Comparison of ENCODE assay signal across 10 cellular contexts in genomic region chr12:4116251-4117111, GRCh38.
DNase-seq lines count a peak whose midpoint lies in the region; ATAC-seq and TF ChIP-seq lines count a peak whose summit lies in the region.
"Had no signal": no experiment of that assay in that cellular context is flagged by ENCODE, and none has a peak within 500 bp of the region (broad histone marks: within the 10 kb centered on the region; RNA-seq: fewer than 3 reads in every experiment).

No MANE protein-coding gene starts in this region.

- H3K9ac ChIP-seq in skeletal muscle satellite cell (ENCODE audit: low read depth, low read length) = no peak overlapping the region

- H3K27me3 ChIP-seq in RWPE2 (ENCODE audit: insufficient read depth, poor library complexity, severe bottlenecking) (no peaks in the 10 kb centered on the region), skeletal muscle satellite cell (ENCODE audit: control insufficient read depth, insufficient read depth, low read length) (no peaks in the 10 kb centered on the region)

- H3K36me3 ChIP-seq in RWPE2 (ENCODE audit: low read depth) (no peaks in the 10 kb centered on the region), skeletal muscle satellite cell (ENCODE audit: insufficient read depth, low read length) (no peaks in the 10 kb centered on the region)

- H3K36me3 Mint-ChIP-seq in activated CD4-positive, alpha-beta T cell treated with anti-CD3 and anti-CD28 coated beads, Interleukin-2, amount 10 ng/mL, durations not matched to agents 7 days and 5 days (ENCODE audit: low read depth) = peaks cover 3% of the 10 kb centered on the region

- H3K9me3 Mint-ChIP-seq in activated CD4-positive, alpha-beta T cell treated with anti-CD3 and anti-CD28 coated beads, Interleukin-2, amount 10 ng/mL, durations not matched to agents 7 days and 5 days = no peaks in the 10 kb centered on the region
- H3K9me3 Mint-ChIP-seq: activated naive CD4-positive, alpha-beta T cell treated with anti-CD3 and anti-CD28 coated beads, Interleukin-2, amount 50 U/mL, for 24 hours had no signal

- POLR2A ChIA-PET in activated CD4-positive, alpha-beta T cell treated with anti-CD3 and anti-CD28 coated beads, Interleukin-2, amount 10 ng/mL, durations not matched to agents 7 days and 5 days (lab: Charles Lee) = no interaction called here

- H3K4me1 ChIP-seq in RWPE2 (ENCODE audit: insufficient read depth, poor library complexity, severe bottlenecking) (peaks cover 55% of the 10 kb centered on the region), skeletal muscle satellite cell (ENCODE audit: control insufficient read depth, insufficient read depth, low read length) (peaks cover 28% of the 10 kb centered on the region)

- H3K27me3 Mint-ChIP-seq in activated CD4-positive, alpha-beta T cell treated with anti-CD3 and anti-CD28 coated beads, Interleukin-2, amount 10 ng/mL, durations not matched to agents 7 days and 5 days = peaks cover 3% of the 10 kb centered on the region
- H3K27me3 Mint-ChIP-seq: activated naive CD4-positive, alpha-beta T cell treated with anti-CD3 and anti-CD28 coated beads, Interleukin-2, amount 50 U/mL, for 24 hours had no signal

- peak overlapping the region; percentile 98 for H3K27ac ChIP-seq in RWPE2 (ENCODE audit: poor library complexity, severe bottlenecking)
- H3K27ac ChIP-seq: SK-N-MC had no signal

- no peak overlapping the region for H3K4me3 ChIP-seq in RWPE2 (ENCODE audit: severe bottlenecking)
- no peak overlapping the region for H3K4me3 ChIP-seq in fibroblast of villous mesenchyme (ENCODE audit: low read depth, low read length)
- no peak overlapping the region for H3K4me3 ChIP-seq in skeletal muscle satellite cell (ENCODE audit: low read length)
- H3K4me3 ChIP-seq: SK-N-MC had no signal

- peak overlapping the region; percentile 25 for H3K4me2 ChIP-seq in skeletal muscle satellite cell (ENCODE audit: low read length)

- H3K4me1 Mint-ChIP-seq in activated CD4-positive, alpha-beta T cell treated with anti-CD3 and anti-CD28 coated beads, Interleukin-2, amount 10 ng/mL, durations not matched to agents 7 days and 5 days = peaks cover 79% of the 10 kb centered on the region

- DNase-seq in activated CD4-positive, alpha-beta T cell treated with anti-CD3 and anti-CD28 coated beads, Interleukin-2, amount 10 ng/mL, durations not matched to agents 7 days and 5 days = no peak
- DNase-seq in activated CD4-positive, alpha-beta T cell treated with anti-CD3 and anti-CD28 coated beads, Interleukin-2, amount 50 U/mL, for 1 hour = no peak
- DNase-seq in RWPE2 (ENCODE audit: low spot score) = peak; percentile 93
- DNase-seq in fibroblast of villous mesenchyme (ENCODE audit: low read depth) = peak; percentile 73
- no peak for DNase-seq in COR-L47 (lab: John Stamatoyannopoulos, UW)

- CTCF ChIA-PET in activated CD4-positive, alpha-beta T cell treated with anti-CD3 and anti-CD28 coated beads, Interleukin-2, amount 10 ng/mL, durations not matched to agents 7 days and 5 days (lab: Charles Lee) = interaction anchor here (1.0 to 2.7 kb wide), 7 partner anchors 9 to 161 kb away, joined by 3 to 22 read pairs (median 5); no protein-coding TSS in a partner anchor

- H3K9me3 ChIP-seq in RWPE2 (ENCODE audit: severe bottlenecking) (no peaks in the 10 kb centered on the region), skeletal muscle satellite cell (replicated peaks; ENCODE audit: low read length) (no peaks in the 10 kb centered on the region)

- TF ChIP-seq CTCF in RWPE2 (IDR thresholded peaks at IDR 0.05; ENCODE audit: poor library complexity, severe bottlenecking) (no peak), fibroblast of villous mesenchyme (IDR thresholded peaks at IDR 0.05; ENCODE audit: insufficient read depth, low read depth, low read length) (no peak)

- H3K4me3 Mint-ChIP-seq in activated CD4-positive, alpha-beta T cell treated with anti-CD3 and anti-CD28 coated beads, Interleukin-2, amount 10 ng/mL, durations not matched to agents 7 days and 5 days = no peak overlapping the region
- H3K4me3 Mint-ChIP-seq: activated naive CD4-positive, alpha-beta T cell treated with anti-CD3 and anti-CD28 coated beads, Interleukin-2, amount 50 U/mL, for 24 hours had no signal

- ATAC-seq in RWPE2 (ENCODE audit: low read depth) = peak; percentile 85
- no peak for ATAC-seq in HG03095 (IDR thresholded peaks at IDR 0.05; ENCODE audit: unreplicated experiment)
- ATAC-seq in GM21528 (IDR thresholded peaks at IDR 0.05; ENCODE audit: low FRiP score, unreplicated experiment) = no peak

- peak overlapping the region; percentile 31 for H3K27ac Mint-ChIP-seq in activated CD4-positive, alpha-beta T cell treated with anti-CD3 and anti-CD28 coated beads, Interleukin-2, amount 10 ng/mL, durations not matched to agents 7 days and 5 days
- H3K27ac Mint-ChIP-seq: activated naive CD4-positive, alpha-beta T cell treated with anti-CD3 and anti-CD28 coated beads, Interleukin-2, amount 50 U/mL, for 24 hours had no signal

Comparison
In these comparisons a context has a peak if more than half of its experiments do, and no peak if none do; other contexts are left out.
1. DNase-seq: peak in RWPE2 (single experiment) and fibroblast of villous mesenchyme (single experiment); none in activated CD4-positive, alpha-beta T cell treated with anti-CD3 and anti-CD28 coated beads, Interleukin-2, amount 10 ng/mL, durations not matched to agents 7 days and 5 days (single experiment), activated CD4-positive, alpha-beta T cell treated with anti-CD3 and anti-CD28 coated beads, Interleukin-2, amount 50 U/mL, for 1 hour (single experiment) and COR-L47 (single experiment).